In genomic region chr14:39558525-39558924, GRCh38 we compare ENCODE assay signal across 23 cellular contexts.
"Had no signal": no experiment of that assay in that cellular context is flagged by ENCODE, and none has a peak within 500 bp of the region (broad histone marks: within the 10 kb centered on the region; RNA-seq: fewer than 3 reads in every experiment).

No MANE protein-coding gene starts in this region.

- FAIRE-seq: islet of Langerhans had no signal

- H3K4me3 ChIP-seq: body of pancreas, colonic mucosa, dorsolateral prefrontal cortex, gastrocnemius medialis, left ventricle myocardium inferior, lung, mucosa of descending colon, right atrium auricular region, spleen, testis, transverse colon had no signal

- DNase-seq: activated CD4-positive, alpha-beta T cell treated with anti-CD3 and anti-CD28 coated beads, Interleukin-2, amount 50 U/mL, for 1 hour; activated CD8-positive, alpha-beta memory T cell treated with anti-CD3 and anti-CD28 coated beads, Interleukin-2, amount 10 ng/mL, durations not matched to agents 7 days and 5 days; activated CD8-positive, alpha-beta T cell treated with anti-CD3 and anti-CD28 coated beads, Interleukin-2, amount 10 ng/mL, durations not matched to agents 7 days and 5 days; activated naive CD8-positive, alpha-beta T cell treated with anti-CD3 and anti-CD28 coated beads, Interleukin-2, amount 50 U/mL, for 24 hours; activated T-cell treated with anti-CD3 and anti-CD28 coated beads, Interleukin-2, amount 50 U/mL, for 48 hours; aorta; body of pancreas; colonic mucosa; dorsolateral prefrontal cortex; effector memory CD4-positive, alpha-beta T cell; gastrocnemius medialis; glutamatergic neuron; left ventricle myocardium inferior; mucosa of descending colon; spleen; stimulated activated naive CD8-positive, alpha-beta T cell treated with anti-CD3 and anti-CD28 coated beads, Interleukin-15, Interleukin-2, amounts not matched to agents 100 U/mL and 50 U/mL, for 24 hours; T-helper 9 cell; testis; transverse colon had no signal

- H3K9me3 ChIP-seq: colonic mucosa, gastrocnemius medialis, testis had no signal

- H3K4me1 ChIP-seq: body of pancreas, colonic mucosa, gastrocnemius medialis, left ventricle myocardium inferior, right atrium auricular region, spleen, testis, transverse colon had no signal

- H3K27ac ChIP-seq: body of pancreas, colonic mucosa, dorsolateral prefrontal cortex, gastrocnemius medialis, left ventricle myocardium inferior, right atrium auricular region, spleen, testis, transverse colon had no signal

- ATAC-seq: activated CD8-positive, alpha-beta memory T cell treated with anti-CD3 and anti-CD28 coated beads, Interleukin-2, amount 10 ng/mL, durations not matched to agents 7 days and 5 days; activated CD8-positive, alpha-beta T cell treated with anti-CD3 and anti-CD28 coated beads, Interleukin-2, amount 10 ng/mL, durations not matched to agents 7 days and 5 days; activated naive CD8-positive, alpha-beta T cell treated with anti-CD3 and anti-CD28 coated beads, Interleukin-2, amount 50 U/mL, for 24 hours; body of pancreas; gastrocnemius medialis; mucosa of descending colon; natural killer cell treated with Interleukin-12 subunit alpha and Interleukin-12 subunit beta and Interleukin-15 and Interleukin-18, amount 100 ng/mL, for 72 hours; stimulated activated naive CD8-positive, alpha-beta T cell treated with anti-CD3 and anti-CD28 coated beads, Interleukin-15, Interleukin-2, amounts not matched to agents 100 U/mL and 50 U/mL, for 24 hours had no signal
